Comparison of ENCODE assay signal across 24 cellular contexts in the genomic region with DNA sequence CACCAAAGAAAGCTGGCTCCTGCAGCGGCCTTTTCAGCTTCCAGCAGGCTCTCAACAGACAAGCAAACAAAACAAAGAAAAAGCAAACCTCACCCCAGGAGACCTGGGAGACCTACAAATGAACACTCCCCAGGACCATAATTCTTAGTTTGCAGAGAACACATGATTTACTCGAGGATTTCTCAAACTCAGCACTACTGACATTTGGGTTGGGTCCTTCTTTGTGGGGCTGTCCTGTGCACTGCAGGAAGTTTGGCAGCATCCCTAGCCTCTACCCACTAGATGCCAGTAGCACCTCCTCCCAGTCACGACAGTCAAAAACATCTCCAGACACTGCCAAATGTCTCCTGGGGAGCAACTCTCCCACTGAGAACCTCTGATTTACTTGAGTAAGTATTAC. TPM values are rescaled to one million over a fixed set of nuclear protein-coding genes. Genes with fewer than 3 reads are reported as not detected.
DNase-seq lines count a peak whose midpoint lies in the region; ATAC-seq and TF ChIP-seq lines count a peak whose summit lies in the region.
"Had no signal": no experiment of that assay in that cellular context is flagged by ENCODE, and none has a peak within 500 bp of the region (broad histone marks: within the 10 kb centered on the region; RNA-seq: fewer than 3 reads in every experiment).

No MANE protein-coding gene starts in this region.

- H3K36me3 Mint-ChIP-seq in neural progenitor cell: peaks cover 23% of the 10 kb centered on the region
- no peaks in the 10 kb centered on the region for H3K36me3 Mint-ChIP-seq in activated T-helper 2 cell treated with anti-CD3 and anti-CD28 coated beads, Interferon-gamma antibody, Interleukin-2, Interleukin-4, amounts not matched to agents 10 μg/mL and 5 μg/mL and 100 μg/mL, durations not matched to agents 14 hours and 24 hours and 36 hours (ENCODE audit: low read depth)
- no peaks in the 10 kb centered on the region for H3K36me3 Mint-ChIP-seq in CD4-positive, alpha-beta memory T cell

- H3K36me3 ChIP-seq in H7 (replicated peaks; ENCODE audit: control insufficient read depth, insufficient read depth, low read length): no peaks in the 10 kb centered on the region
- no peaks in the 10 kb centered on the region for H3K36me3 ChIP-seq in neural progenitor cell
- no peaks in the 10 kb centered on the region for H3K36me3 ChIP-seq in CD4-positive, alpha-beta memory T cell (ENCODE audit: insufficient read depth, low read length)
- H3K36me3 ChIP-seq: neutrophil had no signal

- H3K9ac ChIP-seq in neural progenitor cell: no peak overlapping the region

- H3K27ac Mint-ChIP-seq in neural progenitor cell: no peak overlapping the region
- no peak overlapping the region for H3K27ac Mint-ChIP-seq in activated T-helper 2 cell treated with anti-CD3 and anti-CD28 coated beads, Interferon-gamma antibody, Interleukin-2, Interleukin-4, amounts not matched to agents 10 μg/mL and 5 μg/mL and 100 μg/mL, durations not matched to agents 14 hours and 24 hours and 36 hours
- no peak overlapping the region for H3K27ac Mint-ChIP-seq in CD4-positive, alpha-beta memory T cell
- H3K27ac Mint-ChIP-seq: activated naive CD8-positive, alpha-beta T cell had no signal

- H2AFZ ChIP-seq in neural progenitor cell (replicated peaks): no peak overlapping the region

- H3K27ac ChIP-seq in neural progenitor cell: no peak overlapping the region
- H3K27ac ChIP-seq in CD4-positive, alpha-beta memory T cell (ENCODE audit: low read depth, low read length): no peak overlapping the region
- H3K27ac ChIP-seq: coronary artery, neutrophil had no signal

- no peak for TF ChIP-seq CTCF in neural progenitor cell (IDR thresholded peaks at IDR 0.05)

- peaks cover 23% of the 10 kb centered on the region for H3K4me1 ChIP-seq in neural progenitor cell
- no peaks in the 10 kb centered on the region for H3K4me1 ChIP-seq in CD4-positive, alpha-beta memory T cell (ENCODE audit: insufficient read depth, low read length)

- peak overlapping the region; percentile 16 for H3K4me2 ChIP-seq in neural progenitor cell

- peaks cover 16% of the 10 kb centered on the region for H3K4me1 Mint-ChIP-seq in neural progenitor cell
- peaks cover 15% of the 10 kb centered on the region for H3K4me1 Mint-ChIP-seq in activated T-helper 2 cell treated with anti-CD3 and anti-CD28 coated beads, Interferon-gamma antibody, Interleukin-2, Interleukin-4, amounts not matched to agents 10 μg/mL and 5 μg/mL and 100 μg/mL, durations not matched to agents 14 hours and 24 hours and 36 hours (ENCODE audit: low read depth)
- peaks cover 0 to 3% (median under 1%) of the 10 kb centered on the region in 4 donors for H3K4me1 Mint-ChIP-seq in CD4-positive, alpha-beta memory T cell

- CTCF ChIA-PET in CD4-positive, alpha-beta memory T cell (lab: Charles Lee; ENCODE audit: partially characterized antibody): no interaction called here

- peaks cover under 1% of the 10 kb centered on the region for H3K9me3 Mint-ChIP-seq in neural progenitor cell
- no peaks in the 10 kb centered on the region for H3K9me3 Mint-ChIP-seq in activated T-helper 2 cell treated with anti-CD3 and anti-CD28 coated beads, Interferon-gamma antibody, Interleukin-2, Interleukin-4, amounts not matched to agents 10 μg/mL and 5 μg/mL and 100 μg/mL, durations not matched to agents 14 hours and 24 hours and 36 hours
- H3K9me3 Mint-ChIP-seq in CD4-positive, alpha-beta memory T cell: no peaks in the 10 kb centered on the region

- H3K4me3 Mint-ChIP-seq in neural progenitor cell: no peak overlapping the region
- no peak overlapping the region for H3K4me3 Mint-ChIP-seq in activated T-helper 2 cell treated with anti-CD3 and anti-CD28 coated beads, Interferon-gamma antibody, Interleukin-2, Interleukin-4, amounts not matched to agents 10 μg/mL and 5 μg/mL and 100 μg/mL, durations not matched to agents 14 hours and 24 hours and 36 hours (ENCODE audit: low read depth)
- H3K4me3 Mint-ChIP-seq in CD4-positive, alpha-beta memory T cell: no peak overlapping the region
- H3K4me3 Mint-ChIP-seq: activated naive CD8-positive, alpha-beta T cell; brain had no signal

- POLR2A ChIA-PET in CD4-positive, alpha-beta memory T cell (lab: Charles Lee; ENCODE audit: partially characterized antibody): no interaction called here

- no peaks in the 10 kb centered on the region for H3K79me2 ChIP-seq in neural progenitor cell (ENCODE audit: low read depth)

- no peaks in the 10 kb centered on the region for H4K20me1 ChIP-seq in neural progenitor cell (ENCODE audit: low read depth)

- H3K27me3 ChIP-seq in H7 (ENCODE audit: control insufficient read depth, insufficient read depth, low read length): no peaks in the 10 kb centered on the region
- H3K27me3 ChIP-seq in neural progenitor cell: no peaks in the 10 kb centered on the region
- no peaks in the 10 kb centered on the region for H3K27me3 ChIP-seq in CD4-positive, alpha-beta memory T cell (ENCODE audit: insufficient read depth, low read length)
- H3K27me3 ChIP-seq: neutrophil had no signal

- no peaks in the 10 kb centered on the region for H3K9me3 ChIP-seq in neural progenitor cell (ENCODE audit: low read depth)
- H3K9me3 ChIP-seq in CD4-positive, alpha-beta memory T cell (ENCODE audit: control insufficient read depth in 1 of 2, low read length in 2 of 2): no peaks in the 10 kb centered on the region
- H3K9me3 ChIP-seq: neutrophil had no signal

- H3K27me3 Mint-ChIP-seq in neural progenitor cell (ENCODE audit: insufficient read depth, low read depth): no peaks in the 10 kb centered on the region
- no peaks in the 10 kb centered on the region for H3K27me3 Mint-ChIP-seq in activated T-helper 2 cell treated with anti-CD3 and anti-CD28 coated beads, Interferon-gamma antibody, Interleukin-2, Interleukin-4, amounts not matched to agents 10 μg/mL and 5 μg/mL and 100 μg/mL, durations not matched to agents 14 hours and 24 hours and 36 hours (ENCODE audit: low read depth)
- H3K27me3 Mint-ChIP-seq in CD4-positive, alpha-beta memory T cell: no peaks in the 10 kb centered on the region
- H3K27me3 Mint-ChIP-seq: activated naive CD8-positive, alpha-beta T cell; brain had no signal

- intact Hi-C loops in activated T-helper 2 cell treated with anti-CD3 and anti-CD28 coated beads, Interferon-gamma antibody, Interleukin-2, Interleukin-4, amounts not matched to agents 10 μg/mL and 5 μg/mL and 100 μg/mL, durations not matched to agents 14 hours and 24 hours and 36 hours (cut with micrococcal nuclease): no loop called here
- intact Hi-C loops in CD4-positive, alpha-beta memory T cell (cut with micrococcal nuclease): no loop called here

- ATAC-seq in HG03025 (IDR thresholded peaks at IDR 0.05; ENCODE audit: low FRiP score, unreplicated experiment) (no peak), GM18858 (IDR thresholded peaks at IDR 0.05; ENCODE audit: unreplicated experiment) (no peak)
- ATAC-seq: left colon had no signal

- H3K4me3 ChIP-seq in H7 (ENCODE audit: insufficient read depth, low read depth, low read length): no peak overlapping the region
- no peak overlapping the region for H3K4me3 ChIP-seq in neural progenitor cell
- no peak overlapping the region for H3K4me3 ChIP-seq in CD4-positive, alpha-beta memory T cell (ENCODE audit: low read length in 2 of 2)
- H3K4me3 ChIP-seq: coronary artery had no signal

- peaks cover 11% of the 10 kb centered on the region for H3F3A ChIP-seq in neural progenitor cell (ENCODE audit: low read depth)

- peak; percentile 37 for DNase-seq in H7
- peak; percentile 35 for DNase-seq in NCI-H146 treated with DMSO at 0.1 percent for 48 hours (lab: John Stamatoyannopoulos, UW; ENCODE audit: unreplicated experiment)
- DNase-seq in brain pericyte (ENCODE audit: low read depth, low spot score): peak; percentile 69
- no peak for DNase-seq in neural progenitor cell (ENCODE audit: low spot score)
- no peak for DNase-seq in activated T-helper 2 cell treated with anti-CD3 and anti-CD28 coated beads, Interferon-gamma antibody, Interleukin-2, Interleukin-4, amounts not matched to agents 10 μg/mL and 5 μg/mL and 100 μg/mL, durations not matched to agents 14 hours and 24 hours and 36 hours (ENCODE audit: low spot score)
- no peak for DNase-seq in CD4-positive, alpha-beta memory T cell
- DNase-seq: head of caudate nucleus; KBM-7; left colon; midbrain; MV-4-11; NCI-H2029; stimulated activated CD4-positive, alpha-beta T cell treated with anti-CD3 and anti-CD28 coated beads, Interleukin-4, amount 100 ng/mL, for 24 hours; T1000 had no signal

RNA-seq across cellular contexts. Expression of a gene that starts 21.9 kb away (rescaled TPM):
- total RNA-seq in H7 (2014; rRNA removed; shearing (Covaris generic)): 72.0 and 72.2 TPM in 2 replicates
- total RNA-seq in neural progenitor cell (ENCODE audit: low replicate concordance): 44.2 and 81.0 TPM in 2 replicates
- 21.9 and 22.4 TPM in 2 replicates for total RNA-seq in activated T-helper 2 cell treated with anti-CD3 and anti-CD28 coated beads, Interferon-gamma antibody, Interleukin-2, Interleukin-4, amounts not matched to agents 10 μg/mL and 5 μg/mL and 100 μg/mL, durations not matched to agents 14 hours and 24 hours and 36 hours
- 1 to 10 TPM; 5.1 to 7.9 TPM for total RNA-seq in CD4-positive, alpha-beta memory T cell
- polyA plus RNA-seq in CD4-positive, alpha-beta memory T cell: 10 to 100 TPM; 18.4 to 18.9 TPM

RNA-seq across cellular contexts. Expression of a gene that starts 22.0 kb away (rescaled TPM):
- 0.07 TPM in 1 of 2 replicates, not detected in the other for total RNA-seq in H7 (2014; rRNA removed; shearing (Covaris generic))
- not detected in 2 replicates for total RNA-seq in neural progenitor cell (ENCODE audit: low replicate concordance)
- 0.21 TPM in 1 of 2 replicates, not detected in the other for total RNA-seq in activated T-helper 2 cell treated with anti-CD3 and anti-CD28 coated beads, Interferon-gamma antibody, Interleukin-2, Interleukin-4, amounts not matched to agents 10 μg/mL and 5 μg/mL and 100 μg/mL, durations not matched to agents 14 hours and 24 hours and 36 hours
- not detected for total RNA-seq in CD4-positive, alpha-beta memory T cell
- under 1 TPM in 1 of 2 donors, not detected in 1; 0.14 TPM for polyA plus RNA-seq in CD4-positive, alpha-beta memory T cell
- total RNA-seq: G401, left colon, renal cortical epithelial cell, ureter had no signal
- polyA plus RNA-seq: BJ had no signal

Comparison
In these comparisons a context has a peak if more than half of its experiments do, and no peak if none do; other contexts are left out.
1. DNase-seq: peak in H7 (single experiment), NCI-H146 treated with DMSO at 0.1 percent for 48 hours (single experiment) and brain pericyte (single experiment); none in neural progenitor cell (single experiment), activated T-helper 2 cell treated with anti-CD3 and anti-CD28 coated beads, Interferon-gamma antibody, Interleukin-2, Interleukin-4, amounts not matched to agents 10 μg/mL and 5 μg/mL and 100 μg/mL, durations not matched to agents 14 hours and 24 hours and 36 hours (single experiment) and CD4-positive, alpha-beta memory T cell (0 of 5).